In genomic region chr14:101639257-101639833, GRCh38 we compare ENCODE assay signal across 28 cellular contexts.
"Had no signal": no experiment of that assay in that cellular context is flagged by ENCODE, and none has a peak within 500 bp of the region (broad histone marks: within the 10 kb centered on the region; RNA-seq: fewer than 3 reads in every experiment).

No MANE protein-coding gene starts in this region.

- H3K36me3 ChIP-seq: brain microvascular endothelial cell, esophagus squamous epithelium, gastroesophageal sphincter had no signal

- H3K9me3 Mint-ChIP-seq: activated CD4-positive, alpha-beta memory T cell treated with anti-CD3 and anti-CD28 coated beads for 36 hours; activated CD4-positive, alpha-beta T cell treated with anti-CD3 and anti-CD28 coated beads, Interleukin-2, amount 10 ng/mL, durations not matched to agents 24 days and 14 days; activated naive CD4-positive, alpha-beta T cell treated with anti-CD3 and anti-CD28 coated beads, Interleukin-2, amount 10 ng/mL, durations not matched to agents 7 days and 5 days; activated naive CD4-positive, alpha-beta T cell treated with anti-CD3 and anti-CD28 coated beads, Interleukin-2, amount 50 U/mL, for 72 hours; activated naive CD8-positive, alpha-beta T cell treated with anti-CD3 and anti-CD28 coated beads, Interleukin-2, amount 10 ng/mL, durations not matched to agents 7 days and 5 days; central memory CD8-positive, alpha-beta T cell; effector memory CD8-positive, alpha-beta T cell had no signal

- H3K4me3 Mint-ChIP-seq: activated CD4-positive, alpha-beta memory T cell treated with anti-CD3 and anti-CD28 coated beads for 36 hours; activated CD4-positive, alpha-beta T cell treated with anti-CD3 and anti-CD28 coated beads for 36 hours; activated CD4-positive, alpha-beta T cell treated with anti-CD3 and anti-CD28 coated beads, Interleukin-2, amount 10 ng/mL, durations not matched to agents 24 days and 14 days; activated CD8-positive, alpha-beta memory T cell treated with anti-CD3 and anti-CD28 coated beads, Interleukin-2, amount 10 ng/mL, durations not matched to agents 7 days and 5 days; activated CD8-positive, alpha-beta T cell treated with anti-CD3 and anti-CD28 coated beads, Interleukin-2, amount 10 ng/mL, durations not matched to agents 7 days and 5 days; activated naive CD4-positive, alpha-beta T cell treated with anti-CD3 and anti-CD28 coated beads, Interleukin-2, amount 10 ng/mL, durations not matched to agents 7 days and 5 days; activated naive CD8-positive, alpha-beta T cell treated with anti-CD3 and anti-CD28 coated beads, Interleukin-2, amount 10 ng/mL, durations not matched to agents 7 days and 5 days; central memory CD8-positive, alpha-beta T cell; effector memory CD8-positive, alpha-beta T cell had no signal

- H3K4me1 ChIP-seq: esophagus squamous epithelium, gastroesophageal sphincter had no signal

- H3K4me3 ChIP-seq: esophagus squamous epithelium, gastroesophageal sphincter had no signal

- H3K36me3 Mint-ChIP-seq: activated CD4-positive, alpha-beta memory T cell treated with anti-CD3 and anti-CD28 coated beads for 36 hours; activated CD8-positive, alpha-beta memory T cell treated with anti-CD3 and anti-CD28 coated beads, Interleukin-2, amount 10 ng/mL, durations not matched to agents 7 days and 5 days; activated naive CD4-positive, alpha-beta T cell treated with anti-CD3 and anti-CD28 coated beads, Interleukin-2, amount 10 ng/mL, durations not matched to agents 7 days and 5 days; activated naive CD4-positive, alpha-beta T cell treated with anti-CD3 and anti-CD28 coated beads, Interleukin-2, amount 50 U/mL, for 72 hours; activated naive CD8-positive, alpha-beta T cell treated with anti-CD3 and anti-CD28 coated beads, Interleukin-2, amount 10 ng/mL, durations not matched to agents 7 days and 5 days had no signal

- ATAC-seq: activated CD4-positive, alpha-beta T cell treated with anti-CD3 and anti-CD28 coated beads for 36 hours; activated CD8-positive, alpha-beta memory T cell treated with anti-CD3 and anti-CD28 coated beads, Interleukin-2, amount 10 ng/mL, durations not matched to agents 7 days and 5 days; activated CD8-positive, alpha-beta T cell treated with anti-CD3 and anti-CD28 coated beads, Interleukin-2, amount 10 ng/mL, durations not matched to agents 7 days and 5 days; activated naive CD4-positive, alpha-beta T cell treated with anti-CD3 and anti-CD28 coated beads, Interleukin-2, amount 50 U/mL, for 72 hours; effector memory CD8-positive, alpha-beta T cell; gastroesophageal sphincter had no signal

- H3K27ac ChIP-seq: brain microvascular endothelial cell, epithelial cell of prostate, esophagus squamous epithelium, gastroesophageal sphincter had no signal

- DNase-seq: activated CD4-positive, alpha-beta memory T cell treated with anti-CD3 and anti-CD28 coated beads for 36 hours; activated CD4-positive, alpha-beta T cell treated with anti-CD3 and anti-CD28 coated beads for 36 hours; activated CD4-positive, alpha-beta T cell treated with anti-CD3 and anti-CD28 coated beads, Interleukin-2, amount 10 ng/mL, durations not matched to agents 24 days and 14 days; activated CD4-positive, CD25-positive, alpha-beta regulatory T cell; activated CD4-positive, CD25-positive, alpha-beta regulatory T cell treated with anti-CD3 and anti-CD28 coated beads, Interleukin-2, amount 50 U/mL, for 72 hours; activated CD8-positive, alpha-beta memory T cell treated with anti-CD3 and anti-CD28 coated beads, Interleukin-2, amount 10 ng/mL, durations not matched to agents 7 days and 5 days; activated CD8-positive, alpha-beta memory T cell treated with anti-CD3 and anti-CD28 coated beads, Interleukin-2, amount 50 U/mL, for 4 hours; activated CD8-positive, alpha-beta T cell treated with anti-CD3 and anti-CD28 coated beads, Interleukin-2, amount 10 ng/mL, durations not matched to agents 7 days and 5 days; activated gamma-delta T cell; activated naive CD4-positive, alpha-beta T cell; activated naive CD4-positive, alpha-beta T cell treated with anti-CD3 and anti-CD28 coated beads, Interleukin-2, amount 10 ng/mL, durations not matched to agents 7 days and 5 days; activated naive CD8-positive, alpha-beta T cell treated with anti-CD3 and anti-CD28 coated beads, Interleukin-2, amount 10 ng/mL, durations not matched to agents 7 days and 5 days; activated T-cell treated with anti-CD3 and anti-CD28 coated beads, Interleukin-2, amount 50 U/mL, for 1 hour; activated T-cell treated with anti-CD3 and anti-CD28 coated beads, Interleukin-2, amount 50 U/mL, for 48 hours; amniotic stem cell; anterior cingulate cortex; brain microvascular endothelial cell; cortex of kidney; dermis blood vessel endothelial cell; effector CD4-positive, alpha-beta T cell; effector memory CD8-positive, alpha-beta T cell; esophagus squamous epithelium; foreskin melanocyte; T-helper 2 cell had no signal

- H3K9me3 ChIP-seq: esophagus squamous epithelium had no signal

- H3K4me1 Mint-ChIP-seq: activated naive CD4-positive, alpha-beta T cell treated with anti-CD3 and anti-CD28 coated beads, Interleukin-2, amount 10 ng/mL, durations not matched to agents 7 days and 5 days; activated naive CD8-positive, alpha-beta T cell treated with anti-CD3 and anti-CD28 coated beads, Interleukin-2, amount 10 ng/mL, durations not matched to agents 7 days and 5 days had no signal

- H3K27ac Mint-ChIP-seq: activated CD4-positive, alpha-beta memory T cell treated with anti-CD3 and anti-CD28 coated beads for 36 hours; activated CD4-positive, alpha-beta T cell treated with anti-CD3 and anti-CD28 coated beads for 36 hours; activated CD4-positive, alpha-beta T cell treated with anti-CD3 and anti-CD28 coated beads, Interleukin-2, amount 10 ng/mL, durations not matched to agents 24 days and 14 days; activated CD8-positive, alpha-beta memory T cell treated with anti-CD3 and anti-CD28 coated beads, Interleukin-2, amount 10 ng/mL, durations not matched to agents 7 days and 5 days; activated CD8-positive, alpha-beta T cell treated with anti-CD3 and anti-CD28 coated beads, Interleukin-2, amount 10 ng/mL, durations not matched to agents 7 days and 5 days; activated naive CD4-positive, alpha-beta T cell treated with anti-CD3 and anti-CD28 coated beads, Interleukin-2, amount 10 ng/mL, durations not matched to agents 7 days and 5 days; activated naive CD4-positive, alpha-beta T cell treated with anti-CD3 and anti-CD28 coated beads, Interleukin-2, amount 50 U/mL, for 72 hours; activated naive CD8-positive, alpha-beta T cell treated with anti-CD3 and anti-CD28 coated beads, Interleukin-2, amount 10 ng/mL, durations not matched to agents 7 days and 5 days; effector memory CD8-positive, alpha-beta T cell had no signal
